ENCODE assay signal across 8 cellular contexts in genomic region chr10:930415-931325, GRCh38.
DNase-seq lines count a peak whose midpoint lies in the region; ATAC-seq lines count a peak whose summit lies in the region.

No MANE protein-coding gene starts in this region.

- H3K4me1 Mint-ChIP-seq in stimulated activated effector memory CD8-positive, alpha-beta T cell treated with anti-CD3 and anti-CD28 coated beads, Interleukin-12 subunit alpha, Interleukin-12 subunit beta, amount 100 ng/mL, for 72 hours: peaks cover 38% of the 10 kb centered on the region

- H3K27ac ChIP-seq in layer of hippocampus (ENCODE audit: low read depth, low read length): peak overlapping the region; percentile 52

- H3K9me3 Mint-ChIP-seq in stimulated activated effector memory CD8-positive, alpha-beta T cell treated with anti-CD3 and anti-CD28 coated beads, Interleukin-12 subunit alpha, Interleukin-12 subunit beta, amount 100 ng/mL, for 72 hours: no peaks in the 10 kb centered on the region

- H3K36me3 Mint-ChIP-seq in stimulated activated effector memory CD8-positive, alpha-beta T cell treated with anti-CD3 and anti-CD28 coated beads, Interleukin-12 subunit alpha, Interleukin-12 subunit beta, amount 100 ng/mL, for 72 hours: peaks cover 58% of the 10 kb centered on the region

- H3K27ac Mint-ChIP-seq in stimulated activated effector memory CD8-positive, alpha-beta T cell treated with anti-CD3 and anti-CD28 coated beads, Interleukin-12 subunit alpha, Interleukin-12 subunit beta, amount 100 ng/mL, for 72 hours: peak overlapping the region; percentile 97

- DNase-seq in ELF-1 (ENCODE audit: low read depth, low spot score) (peak; percentile 64), T follicular helper cell (ENCODE audit: low read depth) (peak; percentile 5)
- peak; percentile 21 for DNase-seq in central memory CD4-positive, alpha-beta T cell
- DNase-seq in stimulated activated effector memory CD8-positive, alpha-beta T cell treated with anti-CD3 and anti-CD28 coated beads, Interleukin-12 subunit alpha, Interleukin-12 subunit beta, amount 100 ng/mL, for 72 hours (ENCODE audit: low spot score in 2 of 2): peak; percentile 25 to 67

- H3K27me3 ChIP-seq in layer of hippocampus (ENCODE audit: control insufficient read depth, insufficient read depth, low read length): no peaks in the 10 kb centered on the region

- ATAC-seq in HG03175 (IDR thresholded peaks at IDR 0.05; ENCODE audit: unreplicated experiment) (peak; percentile 1), GM18909 (IDR thresholded peaks at IDR 0.05; ENCODE audit: poor library complexity, unreplicated experiment) (no peak), GM18873 (IDR thresholded peaks at IDR 0.05; ENCODE audit: low FRiP score, unreplicated experiment) (no peak)
- ATAC-seq in stimulated activated effector memory CD8-positive, alpha-beta T cell treated with anti-CD3 and anti-CD28 coated beads, Interleukin-12 subunit alpha, Interleukin-12 subunit beta, amount 100 ng/mL, for 72 hours: peak; percentile 1

- H3K4me3 Mint-ChIP-seq in stimulated activated effector memory CD8-positive, alpha-beta T cell treated with anti-CD3 and anti-CD28 coated beads, Interleukin-12 subunit alpha, Interleukin-12 subunit beta, amount 100 ng/mL, for 72 hours: peak overlapping the region; percentile 87

Comparison
In these comparisons a context has a peak if more than half of its experiments do, and no peak if none do; other contexts are left out.
1. DNase-seq: peak in every context shown above with its lines; median percentile 64 in ELF-1; 46 in stimulated activated effector memory CD8-positive, alpha-beta T cell treated with anti-CD3 and anti-CD28 coated beads, Interleukin-12 subunit alpha, Interleukin-12 subunit beta, amount 100 ng/mL, for 72 hours; 21 in central memory CD4-positive, alpha-beta T cell; 5 in T follicular helper cell.
2. ATAC-seq: peak in HG03175 (single experiment) and stimulated activated effector memory CD8-positive, alpha-beta T cell treated with anti-CD3 and anti-CD28 coated beads, Interleukin-12 subunit alpha, Interleukin-12 subunit beta, amount 100 ng/mL, for 72 hours (single experiment); none in GM18909 (single experiment) and GM18873 (single experiment).